In genomic region chr22:40050258-40050657, GRCh38 we compare ENCODE assay signal across 10 cellular contexts. TPM values are rescaled to one million over a fixed set of nuclear protein-coding genes. Genes with fewer than 3 reads are reported as not detected.
DNase-seq lines count a peak whose midpoint lies in the region; ATAC-seq and TF ChIP-seq lines count a peak whose summit lies in the region.
"Had no signal": no experiment of that assay in that cellular context is flagged by ENCODE, and none has a peak within 500 bp of the region (broad histone marks: within the 10 kb centered on the region; RNA-seq: fewer than 3 reads in every experiment).

No MANE protein-coding gene starts in this region.

- peak overlapping the region in 2 of 4 donors; percentile 33 to 38 for H3K27ac ChIP-seq in tibial nerve

- peak; percentile 86 for ATAC-seq in GM18511 (IDR thresholded peaks at IDR 0.05; ENCODE audit: unreplicated experiment)
- ATAC-seq in GM21515 (IDR thresholded peaks at IDR 0.05; ENCODE audit: unreplicated experiment) = peak; percentile 72
- peak; percentile 65 for ATAC-seq in HG03558 (IDR thresholded peaks at IDR 0.05; ENCODE audit: extremely low read depth, unreplicated experiment)
- peak; percentile 28 for ATAC-seq in esophagus mucosa
- ATAC-seq in activated CD4-positive, CD25-positive, alpha-beta regulatory T cell treated with anti-CD3 and anti-CD28 coated beads, Interleukin-2, amount 50 U/mL, for 24 hours = no peak
- ATAC-seq in left colon = no peak
- ATAC-seq: right cardiac atrium had no signal

- TF ChIP-seq EP300 in tibial nerve (IDR thresholded peaks at IDR 0.05) = no peak

- no peak for DNase-seq in NCI-H82 treated with DMSO at 0.1 percent for 48 hours (lab: John Stamatoyannopoulos, UW; ENCODE audit: unreplicated experiment)
- no peak for DNase-seq in tibial nerve (ENCODE audit: low spot score in 2 of 2)
- DNase-seq in left colon = no peak
- DNase-seq: right cardiac atrium had no signal

- no peak overlapping the region for H3K4me3 ChIP-seq in tibial nerve

- no peak for TF ChIP-seq POLR2A in tibial nerve (IDR thresholded peaks at IDR 0.05)

- intact Hi-C loops in left colon (cut with DNase I, micrococcal nuclease) = no loop called here

- H3K9me3 ChIP-seq in tibial nerve = no peaks in the 10 kb centered on the region

- 60 to 62% methylated on average over 3 of the region's 3 CpGs for WGBS in tibial nerve, 2 donors

- TF ChIP-seq CTCF in tibial nerve (IDR thresholded peaks at IDR 0.05) = no peak

- H3K36me3 ChIP-seq in tibial nerve = no peaks in the 10 kb centered on the region

- H3K4me1 ChIP-seq in tibial nerve = peaks cover 0 to 73% (median 27%) of the 10 kb centered on the region in 4 donors

- no peaks in the 10 kb centered on the region for H3K27me3 ChIP-seq in tibial nerve

RNA-seq across cellular contexts. Expression of gene FAM83F, which starts 55.5 kb away (rescaled TPM):
- total RNA-seq in esophagus mucosa (50.7 TPM), tibial nerve (10 to 100 TPM in 2 of 4 donors, 1 to 10 TPM in 2; 8.2 to 11.2 (median 9.8) TPM), left colon (10 to 100 TPM; 35.3 to 44.3 TPM)
- total RNA-seq: RPMI7951 had no signal

Comparison
In these comparisons a context has a peak if more than half of its experiments do, and no peak if none do; other contexts are left out.
1. ATAC-seq: peak in GM18511 (single experiment), GM21515 (single experiment), HG03558 (single experiment) and esophagus mucosa (single experiment); none in activated CD4-positive, CD25-positive, alpha-beta regulatory T cell treated with anti-CD3 and anti-CD28 coated beads, Interleukin-2, amount 50 U/mL, for 24 hours (0 of 2) and left colon (single experiment).